ENCODE assay signal across 8 cellular contexts in the genomic region with DNA sequence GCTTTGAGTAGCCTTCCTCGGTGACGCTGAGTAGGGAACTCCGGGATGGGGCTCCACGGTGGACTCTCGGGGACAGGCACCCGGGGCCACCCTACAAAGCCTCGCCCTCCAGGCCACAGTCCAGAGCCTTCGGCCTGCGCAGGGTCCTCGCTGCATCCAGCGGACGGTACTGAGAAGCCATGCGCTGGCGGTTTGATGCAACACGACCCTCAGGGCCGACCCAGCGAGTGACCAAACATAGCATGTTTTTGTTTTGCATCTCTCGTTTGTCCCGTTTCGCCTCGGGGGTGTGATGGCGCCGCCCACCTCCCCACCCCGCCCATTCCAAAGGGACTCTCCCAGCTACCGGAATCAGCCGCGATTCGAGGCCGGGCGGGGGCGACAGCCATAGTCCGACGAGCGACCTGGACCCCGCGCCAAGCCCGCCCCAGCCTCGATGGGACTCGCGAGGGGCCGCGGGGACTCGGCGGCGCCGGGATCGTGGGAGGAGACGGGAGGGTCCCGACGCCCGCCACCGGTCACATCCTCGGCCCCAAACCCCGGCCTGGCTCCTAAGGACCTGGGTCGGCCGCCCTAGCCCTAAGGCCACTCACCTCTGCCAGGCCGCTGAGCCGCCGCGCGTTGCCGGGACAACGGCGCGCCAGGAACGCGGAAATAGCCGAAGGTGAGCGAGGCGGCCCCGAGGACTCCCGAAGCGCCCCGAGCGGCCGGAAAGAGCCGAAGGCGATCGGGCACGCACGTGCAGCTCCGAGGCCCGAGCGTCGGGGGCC. TPM values are rescaled to one million over a fixed set of nuclear protein-coding genes. Genes with fewer than 3 reads are reported as not detected.
A peak's percentile ranks its signal among the peaks of the same experiment; 100 is the strongest.
DNase-seq lines count a peak whose midpoint lies in the region; ATAC-seq and TF ChIP-seq lines count a peak whose summit lies in the region.

No MANE protein-coding gene starts in this region.

- peaks cover 11% of the 10 kb centered on the region for H3K27me3 Mint-ChIP-seq in neural crest cell (ENCODE audit: low read depth)
- H3K27me3 Mint-ChIP-seq in stimulated activated naive CD8-positive, alpha-beta T cell treated with anti-CD3 and anti-CD28 coated beads, Interleukin-15, Interleukin-2, amounts not matched to agents 100 ng/mL and 50 ng/mL, for 24 hours, result peaks cover under 1% of the 10 kb centered on the region

- DNase-seq in COLO668 (lab: John Stamatoyannopoulos, UW; ENCODE audit: unreplicated experiment), result peak; percentile 95
- peak; percentile 81 for DNase-seq in SK-MEL-5 (ENCODE audit: low read depth, low spot score)
- peak; percentile 76 to 90 (median 84) for DNase-seq in activated naive CD4-positive, alpha-beta T cell (lab: John Stamatoyannopoulos, UW)
- no peak for DNase-seq in foreskin keratinocyte
- DNase-seq in neural crest cell (ENCODE audit: low read depth, low spot score), result peak; percentile 94

- peaks cover 2% of the 10 kb centered on the region for H3K9me3 Mint-ChIP-seq in neural crest cell
- H3K9me3 Mint-ChIP-seq in stimulated activated naive CD8-positive, alpha-beta T cell treated with anti-CD3 and anti-CD28 coated beads, Interleukin-15, Interleukin-2, amounts not matched to agents 100 ng/mL and 50 ng/mL, for 24 hours, result no peaks in the 10 kb centered on the region

- H3K27ac ChIP-seq in foreskin keratinocyte, result peak overlapping the region; percentile 81

- no peaks in the 10 kb centered on the region for H4K20me1 ChIP-seq in Loucy (ENCODE audit: insufficient read depth, low read length, poor library complexity, severe bottlenecking)

- H3K27ac Mint-ChIP-seq in neural crest cell (ENCODE audit: unreplicated experiment), result peak overlapping the region; percentile 96
- peak overlapping the region; percentile 99 for H3K27ac Mint-ChIP-seq in stimulated activated naive CD8-positive, alpha-beta T cell treated with anti-CD3 and anti-CD28 coated beads, Interleukin-15, Interleukin-2, amounts not matched to agents 100 ng/mL and 50 ng/mL, for 24 hours

- peak overlapping the region; percentile 93 for H3K4me3 Mint-ChIP-seq in neural crest cell
- peak overlapping the region; percentile 91 for H3K4me3 Mint-ChIP-seq in stimulated activated naive CD8-positive, alpha-beta T cell treated with anti-CD3 and anti-CD28 coated beads, Interleukin-15, Interleukin-2, amounts not matched to agents 100 ng/mL and 50 ng/mL, for 24 hours

- no peaks in the 10 kb centered on the region for H3K27me3 ChIP-seq in Loucy (ENCODE audit: insufficient read depth, low read length, poor library complexity, severe bottlenecking)
- no peaks in the 10 kb centered on the region for H3K27me3 ChIP-seq in foreskin keratinocyte

- in situ Hi-C loops in SK-MEL-5 (cut with HindIII; ENCODE audit: low pct_unique_long_range_greater_than_20kb, low sequenced_read_pairs), result no loop called here

- H3K36me3 ChIP-seq in Loucy (ENCODE audit: insufficient read depth, low read length), result no peaks in the 10 kb centered on the region

- H3F3A ChIP-seq in Loucy (ENCODE audit: low read depth), result no peaks in the 10 kb centered on the region

- peaks cover 31% of the 10 kb centered on the region for H3K4me1 Mint-ChIP-seq in neural crest cell
- peaks cover 32% of the 10 kb centered on the region for H3K4me1 Mint-ChIP-seq in stimulated activated naive CD8-positive, alpha-beta T cell treated with anti-CD3 and anti-CD28 coated beads, Interleukin-15, Interleukin-2, amounts not matched to agents 100 ng/mL and 50 ng/mL, for 24 hours (ENCODE audit: low read depth)

- no peaks in the 10 kb centered on the region for H3K9me3 ChIP-seq in Loucy (ENCODE audit: insufficient read depth, low read depth, low read length)

- peak overlapping the region; percentile 68 for H3K9ac ChIP-seq in Loucy (ENCODE audit: low read depth, low read length, poor library complexity, severe bottlenecking)

- H3K36me3 Mint-ChIP-seq in neural crest cell (ENCODE audit: low read depth), result peaks cover 5% of the 10 kb centered on the region
- peaks cover 11% of the 10 kb centered on the region for H3K36me3 Mint-ChIP-seq in stimulated activated naive CD8-positive, alpha-beta T cell treated with anti-CD3 and anti-CD28 coated beads, Interleukin-15, Interleukin-2, amounts not matched to agents 100 ng/mL and 50 ng/mL, for 24 hours (ENCODE audit: low read depth)

- H2AFZ ChIP-seq in Loucy (ENCODE audit: low read length), result peak overlapping the region; percentile 43; the same call in 1 of the 2 replicates

- TF ChIP-seq CTCF in Loucy (conservative IDR thresholded peaks at IDR 0.05; ENCODE audit: low read length) (no peak), foreskin keratinocyte (conservative IDR thresholded peaks at IDR 0.05) (no peak), neural crest cell (conservative IDR thresholded peaks at IDR 0.05) (no peak)

- peak overlapping the region; percentile 82 for H3K4me2 ChIP-seq in Loucy (ENCODE audit: low read depth, low read length, poor library complexity, severe bottlenecking)

- H3K79me2 ChIP-seq in Loucy (ENCODE audit: insufficient read depth, low read length), result peaks cover 30% of the 10 kb centered on the region

- H3K4me1 ChIP-seq in Loucy (ENCODE audit: insufficient read depth, low read length, poor library complexity, severe bottlenecking) (peaks cover 7% of the 10 kb centered on the region), foreskin keratinocyte (peaks cover 4% of the 10 kb centered on the region)

- ATAC-seq in GM21529 (IDR thresholded peaks at IDR 0.05; ENCODE audit: unreplicated experiment) (peak; percentile 37), foreskin keratinocyte (peak; percentile 55)

- no peaks in the 10 kb centered on the region for H3K9me2 ChIP-seq in Loucy (replicated peaks; ENCODE audit: low read depth, low read length)

- peak overlapping the region; percentile 76 for H3K4me3 ChIP-seq in Loucy (ENCODE audit: low read length, poor library complexity, severe bottlenecking)

RNA-seq across cellular contexts. Expression of a gene that starts 1.6 kb away (rescaled TPM):
- total RNA-seq in SK-MEL-5 (2014; rRNA removed; shearing (Covaris generic)), result 4.9 and 6.7 TPM in 2 replicates
- polyA plus RNA-seq in SK-MEL-5 (2015; cell fraction: cytosol; rRNA removed), result 7.9 and 14.5 TPM in 2 replicates
- polyA plus RNA-seq in SK-MEL-5 (2015; cell fraction: nucleus; rRNA removed), result 28.1 and 31.6 TPM in 2 replicates
- 8.1 and 8.4 TPM in 2 replicates for total RNA-seq in foreskin keratinocyte
- 4.1 and 4.7 TPM in 2 replicates for polyA plus RNA-seq in foreskin keratinocyte
- total RNA-seq in neural crest cell, result 43.3 and 45.8 TPM in 2 replicates

RNA-seq across cellular contexts. Expression of a gene that starts 1.9 kb away (rescaled TPM):
- 4.7 and 5.4 TPM in 2 replicates for total RNA-seq in SK-MEL-5 (2014; rRNA removed; shearing (Covaris generic))
- 15.2 and 19.3 TPM in 2 replicates for polyA plus RNA-seq in SK-MEL-5 (2015; cell fraction: cytosol; rRNA removed)
- 28.6 and 41.4 TPM in 2 replicates for polyA plus RNA-seq in SK-MEL-5 (2015; cell fraction: nucleus; rRNA removed)
- total RNA-seq in foreskin keratinocyte, result 9.8 and 10.4 TPM in 2 replicates
- polyA plus RNA-seq in foreskin keratinocyte, result 1.9 and 2.4 TPM in 2 replicates
- total RNA-seq in neural crest cell, result 38.3 TPM in 2 replicates

Comparison
In these comparisons a context has a peak if more than half of its experiments do, and no peak if none do; other contexts are left out.
1. DNase-seq: peak in COLO668 (single experiment), SK-MEL-5 (single experiment), activated naive CD4-positive, alpha-beta T cell (4 of 4) and neural crest cell (single experiment); none in foreskin keratinocyte (0 of 2).